ENCODE assay signal across 20 cellular contexts in the genomic region with DNA sequence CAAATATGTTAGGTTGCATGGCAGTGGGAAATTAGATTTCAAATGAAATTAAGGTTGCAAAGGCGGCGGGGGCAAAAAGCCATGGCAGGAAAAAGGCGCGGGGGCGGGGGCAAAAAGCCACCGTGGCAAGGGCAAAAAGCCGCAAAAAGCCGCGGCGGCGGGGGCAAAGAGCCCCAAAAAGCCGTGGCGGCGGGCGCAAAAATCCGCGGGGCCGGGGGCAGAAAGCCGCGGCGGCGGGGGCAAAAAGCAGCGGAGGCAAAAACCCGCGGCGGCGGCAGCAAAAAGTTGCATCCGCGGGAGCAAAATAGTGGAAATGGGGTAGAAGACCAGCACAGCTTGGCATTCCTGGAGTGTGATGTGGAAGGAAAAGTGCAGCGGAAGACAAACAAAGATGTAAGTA.
DNase-seq lines count a peak whose midpoint lies in the region; ATAC-seq lines count a peak whose summit lies in the region.
"Had no signal": no experiment of that assay in that cellular context is flagged by ENCODE, and none has a peak within 500 bp of the region (broad histone marks: within the 10 kb centered on the region; RNA-seq: fewer than 3 reads in every experiment).

No MANE protein-coding gene starts in this region.

- DNase-seq in AG20443 (ENCODE audit: low spot score) (peak; percentile 6), Daoy (ENCODE audit: low read depth) (peak; percentile 17), RPMI7951 (ENCODE audit: low read depth) (peak; percentile 1), islet precursor cell (peak; percentile 31), hippocampal formation (lab: John Stamatoyannopoulos, UW) (no peak)
- DNase-seq: AML-193, DMS153, GF-D8, IMR-90, Karpas-422, NCI-H1048, NCI-H1436, NCI-H1930, NCI-H526, Peyer's patch, Right ventricle myocardium superior, T-cell had no signal

- ATAC-seq in GM18858 (IDR thresholded peaks at IDR 0.05; ENCODE audit: unreplicated experiment) (no peak), GM21717 (IDR thresholded peaks at IDR 0.05; ENCODE audit: unreplicated experiment) (no peak)
- ATAC-seq: GM12878, T-cell had no signal

Comparison
In these comparisons a context has a peak if more than half of its experiments do, and no peak if none do; other contexts are left out.
1. DNase-seq: peak in AG20443 (single experiment), Daoy (single experiment), RPMI7951 (single experiment) and islet precursor cell (single experiment); none in hippocampal formation (0 of 2).